In genomic region chr14:56211124-56211523, GRCh38 we compare ENCODE assay signal across 18 cellular contexts.
DNase-seq lines count a peak whose midpoint lies in the region; ATAC-seq and TF ChIP-seq lines count a peak whose summit lies in the region.
"Had no signal": no experiment of that assay in that cellular context is flagged by ENCODE, and none has a peak within 500 bp of the region (broad histone marks: within the 10 kb centered on the region; RNA-seq: fewer than 3 reads in every experiment).

No MANE protein-coding gene starts in this region.

- H3K23ac ChIP-seq in IMR-90 (ENCODE audit: low read depth, low read length): no peak overlapping the region

- H3K27ac ChIP-seq in IMR-90 (ENCODE audit: insufficient read depth, low read length): no peak overlapping the region
- H3K27ac ChIP-seq in suprapubic skin: no peak overlapping the region
- H3K27ac ChIP-seq: SK-N-MC had no signal

- ATAC-seq in IMR-90 (ENCODE audit: low read depth) (no peak), GM19351 (IDR thresholded peaks at IDR 0.05; ENCODE audit: unreplicated experiment) (no peak)
- peak; percentile 55 for ATAC-seq in stimulated activated effector memory CD8-positive, alpha-beta T cell treated with anti-CD3 and anti-CD28 coated beads, Interleukin-12 subunit alpha, Interleukin-12 subunit beta, amount 100 ng/mL, for 72 hours

- H2BK15ac ChIP-seq in IMR-90 (ENCODE audit: low read depth, low read length): no peak overlapping the region

- no peak overlapping the region for H3K56ac ChIP-seq in IMR-90 (ENCODE audit: extremely low read depth, insufficient read depth, low read length)

- WGBS in IMR-90 (ENCODE audit: extremely low coverage in 2 of 2, insufficient read length in 1 of 2), 2 experiments: 80% methylated on average over 2 of the region's 2 CpGs; no CpG with 5 or more reads in 1 of the 2 experiments
- 79% methylated on average over 2 of the region's 2 CpGs for WGBS in suprapubic skin

- H3K9me3 Mint-ChIP-seq in stimulated activated effector memory CD8-positive, alpha-beta T cell treated with anti-CD3 and anti-CD28 coated beads, Interleukin-12 subunit alpha, Interleukin-12 subunit beta, amount 100 ng/mL, for 72 hours: no peaks in the 10 kb centered on the region
- H3K9me3 Mint-ChIP-seq: CD4-positive, alpha-beta memory T cell; IgD-negative memory B cell had no signal

- no peak overlapping the region for H3K27ac Mint-ChIP-seq in stimulated activated effector memory CD8-positive, alpha-beta T cell treated with anti-CD3 and anti-CD28 coated beads, Interleukin-12 subunit alpha, Interleukin-12 subunit beta, amount 100 ng/mL, for 72 hours
- H3K27ac Mint-ChIP-seq: IgD-negative memory B cell had no signal

- H3K27me3 ChIP-seq in IMR-90 (ENCODE audit: control insufficient read depth, insufficient read depth, low read length) (no peaks in the 10 kb centered on the region), suprapubic skin (no peaks in the 10 kb centered on the region)

- no peak overlapping the region for H3K4ac ChIP-seq in IMR-90 (ENCODE audit: low read depth, low read length)

- H3K4me2 ChIP-seq in IMR-90 (ENCODE audit: low read depth, low read length): no peak overlapping the region

- in situ Hi-C loops in IMR-90 (cut with MboI; ENCODE audit: low sequenced_read_pairs): no loop called here

- H3K79me1 ChIP-seq in IMR-90 (ENCODE audit: low read depth in 1 of 2, low read length in 2 of 2): peaks cover 13 to 32% of the 10 kb centered on the region in 2 experiments; a peak in 3 of 4 replicates

- POLR2A ChIA-PET in IMR-90 (lab: Charles Lee; ENCODE audit: unreplicated experiment): no interaction called here

- 0 out of 2 replicates have a peak, but pooled peaks cover 2% of the 10 kb centered on the region for H4K20me1 ChIP-seq in IMR-90 (ENCODE audit: insufficient read depth, low read length)

- H2BK120ac ChIP-seq in IMR-90 (ENCODE audit: low read depth, low read length): no peak overlapping the region

- H3K9me3 ChIP-seq in IMR-90 (ENCODE audit: control insufficient read depth, insufficient read depth, low read length) (no peaks in the 10 kb centered on the region), suprapubic skin (no peaks in the 10 kb centered on the region)
- H3K9me3 ChIP-seq: Caco-2 had no signal

- no peaks in the 10 kb centered on the region for H3K36me3 Mint-ChIP-seq in stimulated activated effector memory CD8-positive, alpha-beta T cell treated with anti-CD3 and anti-CD28 coated beads, Interleukin-12 subunit alpha, Interleukin-12 subunit beta, amount 100 ng/mL, for 72 hours
- H3K36me3 Mint-ChIP-seq: CD4-positive, alpha-beta memory T cell had no signal

- peak overlapping the region; percentile 37; the same call in 1 of the 2 replicates for H3K14ac ChIP-seq in IMR-90 (replicated peaks; ENCODE audit: low read depth, low read length)

- no peak overlapping the region for H2BK5ac ChIP-seq in IMR-90 (ENCODE audit: low read depth, low read length, poor library complexity, severe bottlenecking)

- H2BK20ac ChIP-seq in IMR-90 (ENCODE audit: low read depth, low read length): no peak overlapping the region

- H2AK9ac ChIP-seq in IMR-90 (replicated peaks; ENCODE audit: low read depth, low read length, poor library complexity): no peak overlapping the region

- H4K91ac ChIP-seq in IMR-90 (ENCODE audit: insufficient read depth, low read depth, low read length): no peak overlapping the region

- 0 out of 2 replicates have a peak, but pooled peaks cover 2% of the 10 kb centered on the region for H3K9me1 ChIP-seq in IMR-90 (ENCODE audit: insufficient read depth, low read length)

- H3K9ac ChIP-seq in IMR-90 (ENCODE audit: low read depth, low read length): no peak overlapping the region

- CTCF ChIA-PET in IMR-90 (lab: Yijun Ruan, JAX): no interaction called here

- no peak for DNase-seq in IMR-90
- peak; percentile 29 for DNase-seq in SK-N-DZ (ENCODE audit: low spot score)
- peak; percentile 81 for DNase-seq in myocyte (ENCODE audit: low read depth)
- DNase-seq in stimulated activated effector memory CD8-positive, alpha-beta T cell treated with anti-CD3 and anti-CD28 coated beads, Interleukin-12 subunit alpha, Interleukin-12 subunit beta, amount 100 ng/mL, for 72 hours (ENCODE audit: low spot score in 2 of 2): no peak
- DNase-seq in NCI-H510A treated with DMSO at 0.1 percent for 48 hours (lab: John Stamatoyannopoulos, UW): no peak
- no peak for DNase-seq in suprapubic skin (ENCODE audit: low spot score in 2 of 2)
- DNase-seq: Caco-2; CD4-positive, alpha-beta memory T cell; DMS 273 treated with DMSO at 0.1 percent for 48 hours; Kasumi-1; NCI-H1694; NCI-H2081 treated with DMSO at 0.1 percent for 48 hours; NCI-H2171 treated with DMSO at 0.1 percent for 48 hours; NCI-H526; SHP77 had no signal

- dilution Hi-C loops in IMR-90 (cut with HindIII; ENCODE audit: low sequenced_read_pairs, unreplicated experiment): no loop called here

- H4K8ac ChIP-seq in IMR-90 (ENCODE audit: low read depth in 2 of 2, low read length in 2 of 2): no peak overlapping the region

- BruUV-seq in IMR-90 (replicated peaks; lab: Mats Ljungman, UMichigan): no TSS peak

- no peaks in the 10 kb centered on the region for H3K36me3 ChIP-seq in IMR-90 (ENCODE audit: control insufficient read depth, insufficient read depth, low read length)
- no peaks in the 10 kb centered on the region for H3K36me3 ChIP-seq in suprapubic skin

- H3K4me1 ChIP-seq in IMR-90 (ENCODE audit: control insufficient read depth, insufficient read depth, low read length) (peaks cover 2% of the 10 kb centered on the region; the same call in 1 of the 2 replicates), suprapubic skin (peaks cover 12% of the 10 kb centered on the region)
- H3K4me1 ChIP-seq: Caco-2 had no signal

- H3K4me1 Mint-ChIP-seq in stimulated activated effector memory CD8-positive, alpha-beta T cell treated with anti-CD3 and anti-CD28 coated beads, Interleukin-12 subunit alpha, Interleukin-12 subunit beta, amount 100 ng/mL, for 72 hours: peaks cover 26% of the 10 kb centered on the region

- no peak for TF ChIP-seq EP300 in suprapubic skin (IDR thresholded peaks at IDR 0.05)

- intact Hi-C loops in IMR-90 (cut with micrococcal nuclease): no loop called here

- TF ChIP-seq POLR2A in IMR-90 (IDR thresholded peaks at IDR 0.05; ENCODE audit: low read depth, low read length) (no peak), suprapubic skin (IDR thresholded peaks at IDR 0.05) (no peak)

- no peak overlapping the region for H3K4me3 Mint-ChIP-seq in stimulated activated effector memory CD8-positive, alpha-beta T cell treated with anti-CD3 and anti-CD28 coated beads, Interleukin-12 subunit alpha, Interleukin-12 subunit beta, amount 100 ng/mL, for 72 hours
- H3K4me3 Mint-ChIP-seq: CD4-positive, alpha-beta memory T cell; IgD-negative memory B cell had no signal

- no peak overlapping the region for H4K5ac ChIP-seq in IMR-90 (ENCODE audit: low read depth, low read length)

- H3K4me3 ChIP-seq in IMR-90 (ENCODE audit: insufficient read depth, low read depth, low read length) (no peak overlapping the region), suprapubic skin (no peak overlapping the region)
- H3K4me3 ChIP-seq: SK-N-MC had no signal

- TF ChIP-seq CTCF in IMR-90 (conservative IDR thresholded peaks at IDR 0.05; ENCODE audit: low read depth, low read length) (no peak), suprapubic skin (IDR thresholded peaks at IDR 0.05) (no peak)

- no peak overlapping the region for H2AFZ ChIP-seq in IMR-90 (replicated peaks; ENCODE audit: low read length, poor library complexity)

- H3K18ac ChIP-seq in IMR-90 (ENCODE audit: low read depth, low read length): no peak overlapping the region

- TF ChIP-seq RAD21 in IMR-90 (IDR thresholded peaks at IDR 0.05; ENCODE audit: low read length): no peak

- 0 out of 2 replicates have a peak overlapping the region, but pooled peaks have one; percentile 7 for H2AK5ac ChIP-seq in IMR-90 (ENCODE audit: low read depth, low read length)

TF ChIP-seq in IMR-90, 13 proteins besides CTCF, POLR2A, EP300 and RAD21:
- no peak for TF ChIP-seq FOS (IDR thresholded peaks at IDR 0.05; ENCODE audit: low read depth, low read length)
- TF ChIP-seq CHD1 (IDR thresholded peaks at IDR 0.05; ENCODE audit: low read depth, low read length): no peak
- no peak for TF ChIP-seq BHLHE40 (IDR thresholded peaks at IDR 0.05; ENCODE audit: low read depth, low read length)
- no peak for TF ChIP-seq RCOR1 (IDR thresholded peaks at IDR 0.05; ENCODE audit: insufficient replicate concordance, low read length)
- TF ChIP-seq USF2 (IDR thresholded peaks at IDR 0.05; ENCODE audit: low read depth, low read length): no peak
- TF ChIP-seq RFX5 (IDR thresholded peaks at IDR 0.05; ENCODE audit: low read depth, low read length): no peak
- TF ChIP-seq MAZ (IDR thresholded peaks at IDR 0.05; ENCODE audit: borderline replicate concordance, low read depth, low read length): no peak
- no peak for TF ChIP-seq MXI1 (IDR thresholded peaks at IDR 0.05; ENCODE audit: borderline replicate concordance, low read depth, low read length)
- no peak for TF ChIP-seq MAFK (IDR thresholded peaks at IDR 0.05; ENCODE audit: low read depth, low read length)
- no peak for TF ChIP-seq CEBPB (IDR thresholded peaks at IDR 0.05; ENCODE audit: low read depth, low read length)
- no peak for TF ChIP-seq NFE2L2 (IDR thresholded peaks at IDR 0.05; ENCODE audit: low read depth, low read length)
- no peak for TF ChIP-seq SMC3 (IDR thresholded peaks at IDR 0.05; ENCODE audit: low read depth, low read length)
- TF ChIP-seq ELK1 (IDR thresholded peaks at IDR 0.05; ENCODE audit: borderline replicate concordance, low read depth, low read length): no peak

Comparison
In these comparisons a context has a peak if more than half of its experiments do, and no peak if none do; other contexts are left out.
1. DNase-seq: peak in SK-N-DZ (single experiment) and myocyte (single experiment); none in IMR-90 (single experiment), stimulated activated effector memory CD8-positive, alpha-beta T cell treated with anti-CD3 and anti-CD28 coated beads, Interleukin-12 subunit alpha, Interleukin-12 subunit beta, amount 100 ng/mL, for 72 hours (0 of 2), NCI-H510A treated with DMSO at 0.1 percent for 48 hours (single experiment) and suprapubic skin (0 of 2).